Comparison of ENCODE assay signal across 1 cellular context in the genomic region with DNA sequence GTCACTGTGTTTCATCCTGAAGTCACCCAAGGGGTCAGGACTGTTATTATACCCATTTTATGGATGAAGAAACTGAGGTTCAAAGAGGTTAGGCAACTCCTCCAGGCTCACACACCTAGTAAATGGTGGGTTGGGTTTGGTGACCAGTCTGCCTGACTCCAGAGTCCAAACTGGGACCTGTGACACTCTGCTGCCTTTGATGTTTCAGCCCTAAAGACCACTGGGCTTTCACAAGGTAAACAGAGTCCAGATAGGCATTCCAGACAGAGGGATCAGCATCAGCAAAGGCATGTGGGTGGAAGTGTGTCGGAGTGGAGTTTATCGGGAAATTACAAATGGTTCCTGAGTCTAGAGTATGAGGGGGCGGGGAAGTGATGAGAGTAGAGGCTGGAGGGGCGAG.
TF ChIP-seq lines count a peak whose summit lies in the region.

No MANE protein-coding gene starts in this region.

TF ChIP-seq in HepG2, 621 proteins besides CTCF, POLR2A, EP300 and RAD21 (continued from another document):
- TF ChIP-seq, protein P1, sequence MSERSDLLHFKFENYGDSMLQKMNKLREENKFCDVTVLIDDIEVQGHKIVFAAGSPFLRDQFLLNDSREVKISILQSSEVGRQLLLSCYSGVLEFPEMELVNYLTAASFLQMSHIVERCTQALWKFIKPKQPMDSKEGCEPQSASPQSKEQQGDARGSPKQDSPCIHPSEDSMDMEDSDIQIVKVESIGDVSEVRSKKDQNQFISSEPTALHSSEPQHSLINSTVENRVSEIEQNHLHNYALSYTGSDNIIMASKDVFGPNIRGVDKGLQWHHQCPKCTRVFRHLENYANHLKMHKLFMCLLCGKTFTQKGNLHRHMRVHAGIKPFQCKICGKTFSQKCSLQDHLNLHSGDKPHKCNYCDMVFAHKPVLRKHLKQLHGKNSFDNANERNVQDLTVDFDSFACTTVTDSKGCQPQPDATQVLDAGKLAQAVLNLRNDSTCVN (CRISPR knock-in tag; IDR thresholded peaks at IDR 0.05; ENCODE audit: borderline replicate concordance) = peak; percentile 94; the same call in 1 of the 2 replicates
- TF ChIP-seq ZSCAN25 (CRISPR knock-in tag; IDR thresholded peaks at IDR 0.05) = no peak
- no peak for TF ChIP-seq ZNF775 (CRISPR knock-in tag; IDR thresholded peaks at IDR 0.05; ENCODE audit: borderline replicate concordance)
- TF ChIP-seq ZNF672 (CRISPR knock-in tag; IDR thresholded peaks at IDR 0.05) = no peak
- peak; percentile 74; the same call in 1 of the 2 replicates for TF ChIP-seq RCOR2 (CRISPR knock-in tag; IDR thresholded peaks at IDR 0.05)
- peak; percentile 21; the same call in 1 of the 2 replicates for TF ChIP-seq HNF4G (IDR thresholded peaks at IDR 0.05; ENCODE audit: borderline replicate concordance, low read depth, low read length)
- TF ChIP-seq HNF4G (CRISPR knock-in tag; IDR thresholded peaks at IDR 0.05; ENCODE audit: borderline replicate concordance, low read depth) = no peak
- TF ChIP-seq FOXA1 (IDR thresholded peaks at IDR 0.05) = no peak
- peak; percentile 51; the same call in 1 of the 2 replicates for TF ChIP-seq FOXA1 (CRISPR knock-in tag; IDR thresholded peaks at IDR 0.05)
- TF ChIP-seq HNF4A (CRISPR knock-in tag; IDR thresholded peaks at IDR 0.05) = peak; percentile 55; the same call in 1 of the 2 replicates
- TF ChIP-seq, protein P2, sequence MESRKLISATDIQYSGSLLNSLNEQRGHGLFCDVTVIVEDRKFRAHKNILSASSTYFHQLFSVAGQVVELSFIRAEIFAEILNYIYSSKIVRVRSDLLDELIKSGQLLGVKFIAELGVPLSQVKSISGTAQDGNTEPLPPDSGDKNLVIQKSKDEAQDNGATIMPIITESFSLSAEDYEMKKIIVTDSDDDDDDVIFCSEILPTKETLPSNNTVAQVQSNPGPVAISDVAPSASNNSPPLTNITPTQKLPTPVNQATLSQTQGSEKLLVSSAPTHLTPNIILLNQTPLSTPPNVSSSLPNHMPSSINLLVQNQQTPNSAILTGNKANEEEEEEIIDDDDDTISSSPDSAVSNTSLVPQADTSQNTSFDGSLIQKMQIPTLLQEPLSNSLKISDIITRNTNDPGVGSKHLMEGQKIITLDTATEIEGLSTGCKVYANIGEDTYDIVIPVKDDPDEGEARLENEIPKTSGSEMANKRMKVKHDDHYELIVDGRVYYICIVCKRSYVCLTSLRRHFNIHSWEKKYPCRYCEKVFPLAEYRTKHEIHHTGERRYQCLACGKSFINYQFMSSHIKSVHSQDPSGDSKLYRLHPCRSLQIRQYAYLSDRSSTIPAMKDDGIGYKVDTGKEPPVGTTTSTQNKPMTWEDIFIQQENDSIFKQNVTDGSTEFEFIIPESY (CRISPR knock-in tag; IDR thresholded peaks at IDR 0.05) = no peak
- no peak for TF ChIP-seq IRF2 (CRISPR knock-in tag; IDR thresholded peaks at IDR 0.05)
- peak; percentile 76 for TF ChIP-seq KDM1A (CRISPR knock-in tag; IDR thresholded peaks at IDR 0.05)
- TF ChIP-seq TEAD3 (CRISPR knock-in tag; optimal IDR thresholded peaks at IDR 0.05; ENCODE audit: borderline replicate concordance) = peak; percentile 30
- TF ChIP-seq ZNF644 (CRISPR knock-in tag; IDR thresholded peaks at IDR 0.05; ENCODE audit: low read depth) = 0 out of 2 replicates have a peak, but pooled peaks have one; percentile 77
- TF ChIP-seq CEBPG (CRISPR knock-in tag; IDR thresholded peaks at IDR 0.05) = peak; percentile 50
- peak; percentile 93 for TF ChIP-seq CHD4 (IDR thresholded peaks at IDR 0.05; ENCODE audit: borderline replicate concordance, low read length)
- 0 out of 2 replicates have a peak, but pooled peaks have one; percentile 42 for TF ChIP-seq ADNP (CRISPR knock-in tag; IDR thresholded peaks at IDR 0.05)
- no peak for TF ChIP-seq ZNF562 (CRISPR knock-in tag; IDR thresholded peaks at IDR 0.05; ENCODE audit: borderline replicate concordance)
- peak; percentile 42 for TF ChIP-seq XRCC5 (optimal IDR thresholded peaks at IDR 0.05; ENCODE audit: low read length)
- TF ChIP-seq RARA (CRISPR knock-in tag; IDR thresholded peaks at IDR 0.05) = 0 out of 2 replicates have a peak, but pooled peaks have one; percentile 32
- peak; percentile 27; the same call in 1 of the 2 replicates for TF ChIP-seq CEBPB (IDR thresholded peaks at IDR 0.05; ENCODE audit: borderline replicate concordance, low read depth, low read length)
- TF ChIP-seq ZNF629 (CRISPR knock-in tag; conservative IDR thresholded peaks at IDR 0.05) = peak; percentile 98
- TF ChIP-seq FOXO1 (CRISPR knock-in tag; IDR thresholded peaks at IDR 0.05) = peak; percentile 14; the same call in 1 of the 2 replicates
- peak; percentile 93 for TF ChIP-seq ZMYM3 (CRISPR knock-in tag; IDR thresholded peaks at IDR 0.05)
- no peak for TF ChIP-seq ZNF749 (CRISPR knock-in tag; IDR thresholded peaks at IDR 0.05; ENCODE audit: borderline replicate concordance)
- peak in 1 of 2 experiments; percentile 26; a peak in 1 of 4 replicates for TF ChIP-seq NR2F1 (CRISPR knock-in tag; IDR thresholded peaks at IDR 0.05)
- TF ChIP-seq RFXANK (CRISPR knock-in tag; IDR thresholded peaks at IDR 0.05) = no peak
- peak; percentile 54; the same call in 1 of the 2 replicates for TF ChIP-seq PITX1 (CRISPR knock-in tag; IDR thresholded peaks at IDR 0.05)
- TF ChIP-seq DPF2 (CRISPR knock-in tag; IDR thresholded peaks at IDR 0.05; ENCODE audit: borderline replicate concordance, low read depth) = 0 out of 2 replicates have a peak, but pooled peaks have one; percentile 17
- TF ChIP-seq ZBTB42 (CRISPR knock-in tag; IDR thresholded peaks at IDR 0.05) = no peak
- TF ChIP-seq, protein P3, sequence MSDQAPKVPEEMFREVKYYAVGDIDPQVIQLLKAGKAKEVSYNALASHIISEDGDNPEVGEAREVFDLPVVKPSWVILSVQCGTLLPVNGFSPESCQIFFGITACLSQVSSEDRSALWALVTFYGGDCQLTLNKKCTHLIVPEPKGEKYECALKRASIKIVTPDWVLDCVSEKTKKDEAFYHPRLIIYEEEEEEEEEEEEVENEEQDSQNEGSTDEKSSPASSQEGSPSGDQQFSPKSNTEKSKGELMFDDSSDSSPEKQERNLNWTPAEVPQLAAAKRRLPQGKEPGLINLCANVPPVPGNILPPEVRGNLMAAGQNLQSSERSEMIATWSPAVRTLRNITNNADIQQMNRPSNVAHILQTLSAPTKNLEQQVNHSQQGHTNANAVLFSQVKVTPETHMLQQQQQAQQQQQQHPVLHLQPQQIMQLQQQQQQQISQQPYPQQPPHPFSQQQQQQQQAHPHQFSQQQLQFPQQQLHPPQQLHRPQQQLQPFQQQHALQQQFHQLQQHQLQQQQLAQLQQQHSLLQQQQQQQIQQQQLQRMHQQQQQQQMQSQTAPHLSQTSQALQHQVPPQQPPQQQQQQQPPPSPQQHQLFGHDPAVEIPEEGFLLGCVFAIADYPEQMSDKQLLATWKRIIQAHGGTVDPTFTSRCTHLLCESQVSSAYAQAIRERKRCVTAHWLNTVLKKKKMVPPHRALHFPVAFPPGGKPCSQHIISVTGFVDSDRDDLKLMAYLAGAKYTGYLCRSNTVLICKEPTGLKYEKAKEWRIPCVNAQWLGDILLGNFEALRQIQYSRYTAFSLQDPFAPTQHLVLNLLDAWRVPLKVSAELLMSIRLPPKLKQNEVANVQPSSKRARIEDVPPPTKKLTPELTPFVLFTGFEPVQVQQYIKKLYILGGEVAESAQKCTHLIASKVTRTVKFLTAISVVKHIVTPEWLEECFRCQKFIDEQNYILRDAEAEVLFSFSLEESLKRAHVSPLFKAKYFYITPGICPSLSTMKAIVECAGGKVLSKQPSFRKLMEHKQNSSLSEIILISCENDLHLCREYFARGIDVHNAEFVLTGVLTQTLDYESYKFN (CRISPR knock-in tag; conservative IDR thresholded peaks at IDR 0.05) = peak; percentile 51
- 0 out of 2 replicates have a peak, but pooled peaks have one; percentile 26 for TF ChIP-seq ZMYM2 (CRISPR knock-in tag; IDR thresholded peaks at IDR 0.05)
- no peak for TF ChIP-seq CREM (IDR thresholded peaks at IDR 0.05)
- no peak for TF ChIP-seq CREM (CRISPR knock-in tag; IDR thresholded peaks at IDR 0.05)
